Comparison of ENCODE assay signal across 1 cellular context in the genomic region with DNA sequence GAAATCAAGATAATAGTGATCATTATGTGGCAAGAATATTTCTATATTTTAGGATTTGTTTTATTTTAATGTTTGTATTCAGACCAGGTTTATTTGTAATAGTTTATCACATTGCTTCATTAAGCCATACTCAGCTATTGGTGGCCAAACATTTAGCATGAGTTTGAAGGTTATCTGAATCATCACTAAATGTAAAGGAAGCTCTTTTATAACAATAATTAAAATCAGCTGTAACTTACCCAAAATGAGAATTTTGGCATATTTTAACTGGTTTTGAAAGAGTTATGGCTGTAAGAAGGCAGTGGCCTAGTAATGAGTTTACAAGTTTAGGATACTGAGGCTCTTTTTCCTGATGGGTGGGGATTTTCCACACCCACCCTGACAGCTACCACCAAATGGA.
TF ChIP-seq lines count a peak whose summit lies in the region.

No MANE protein-coding gene starts in this region.

TF ChIP-seq in HCT116, 20 proteins besides CTCF, POLR2A, EP300 and RAD21:
- TF ChIP-seq POLR2AphosphoS5 (IDR thresholded peaks at IDR 0.05; ENCODE audit: low read depth, low read length) (no peak), TCF7L2 (IDR thresholded peaks at IDR 0.05; ENCODE audit: borderline replicate concordance, extremely low read depth, insufficient read depth, insufficient read length) (no peak), YY1 (IDR thresholded peaks at IDR 0.05; ENCODE audit: extremely low read depth, insufficient replicate concordance, low read depth, low read length) (no peak), ELF1 (IDR thresholded peaks at IDR 0.05; ENCODE audit: borderline replicate concordance, low read depth) (no peak), SRF (IDR thresholded peaks at IDR 0.05; ENCODE audit: low read depth) (no peak)
- TF ChIP-seq, protein P1, sequence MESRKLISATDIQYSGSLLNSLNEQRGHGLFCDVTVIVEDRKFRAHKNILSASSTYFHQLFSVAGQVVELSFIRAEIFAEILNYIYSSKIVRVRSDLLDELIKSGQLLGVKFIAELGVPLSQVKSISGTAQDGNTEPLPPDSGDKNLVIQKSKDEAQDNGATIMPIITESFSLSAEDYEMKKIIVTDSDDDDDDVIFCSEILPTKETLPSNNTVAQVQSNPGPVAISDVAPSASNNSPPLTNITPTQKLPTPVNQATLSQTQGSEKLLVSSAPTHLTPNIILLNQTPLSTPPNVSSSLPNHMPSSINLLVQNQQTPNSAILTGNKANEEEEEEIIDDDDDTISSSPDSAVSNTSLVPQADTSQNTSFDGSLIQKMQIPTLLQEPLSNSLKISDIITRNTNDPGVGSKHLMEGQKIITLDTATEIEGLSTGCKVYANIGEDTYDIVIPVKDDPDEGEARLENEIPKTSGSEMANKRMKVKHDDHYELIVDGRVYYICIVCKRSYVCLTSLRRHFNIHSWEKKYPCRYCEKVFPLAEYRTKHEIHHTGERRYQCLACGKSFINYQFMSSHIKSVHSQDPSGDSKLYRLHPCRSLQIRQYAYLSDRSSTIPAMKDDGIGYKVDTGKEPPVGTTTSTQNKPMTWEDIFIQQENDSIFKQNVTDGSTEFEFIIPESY (IDR thresholded peaks at IDR 0.05; ENCODE audit: extremely low read depth, insufficient replicate concordance, low read length) = no peak
